10 cellular contexts compared by ENCODE assay signal in genomic region chr12:110579239-110579888, GRCh38. TPM values are rescaled to one million over a fixed set of nuclear protein-coding genes. Genes with fewer than 3 reads are reported as not detected.
A peak's percentile ranks its signal among the peaks of the same experiment; 100 is the strongest.
DNase-seq lines count a peak whose midpoint lies in the region; ATAC-seq and TF ChIP-seq lines count a peak whose summit lies in the region.
"Had no signal": no experiment of that assay in that cellular context is flagged by ENCODE, and none has a peak within 500 bp of the region (broad histone marks: within the 10 kb centered on the region; RNA-seq: fewer than 3 reads in every experiment).

No MANE protein-coding gene starts in this region.

- TF ChIP-seq CTCF in SU-DHL-6 (IDR thresholded peaks at IDR 0.05; ENCODE audit: insufficient read depth, low read length, poor library complexity, severe bottlenecking): no peak

- H3K9me3 ChIP-seq in SU-DHL-6 (ENCODE audit: insufficient read depth, low read length): no peaks in the 10 kb centered on the region
- H3K9me3 ChIP-seq in neuronal stem cell (replicated peaks in 1 of 2; ENCODE audit: control insufficient read depth in 2 of 2, insufficient read depth in 1 of 2, low read depth in 1 of 2, low read length in 2 of 2): no peaks in the 10 kb centered on the region
- H3K9me3 ChIP-seq: SJCRH30 had no signal

- no peak overlapping the region for H2BK5ac ChIP-seq in neuronal stem cell (ENCODE audit: low read length)

- H4K8ac ChIP-seq in neuronal stem cell (ENCODE audit: low read depth, low read length): no peak overlapping the region

- H3K27me3 Mint-ChIP-seq in activated naive CD4-positive, alpha-beta T cell treated with anti-CD3 and anti-CD28 coated beads, Interleukin-2, amount 10 ng/mL, durations not matched to agents 7 days and 5 days: no peaks in the 10 kb centered on the region

- peaks cover 32% of the 10 kb centered on the region for H3K36me3 Mint-ChIP-seq in activated naive CD4-positive, alpha-beta T cell treated with anti-CD3 and anti-CD28 coated beads, Interleukin-2, amount 10 ng/mL, durations not matched to agents 7 days and 5 days
- peaks cover 56% of the 10 kb centered on the region for H3K36me3 Mint-ChIP-seq in stimulated activated effector memory CD8-positive, alpha-beta T cell treated with anti-CD3 and anti-CD28 coated beads, Interleukin-12 subunit alpha, Interleukin-12 subunit beta, amount 100 ng/mL, for 72 hours

- peaks cover 3% of the 10 kb centered on the region for H3K79me1 ChIP-seq in neuronal stem cell (ENCODE audit: low read depth, low read length)

- H3K27ac Mint-ChIP-seq in activated naive CD4-positive, alpha-beta T cell treated with anti-CD3 and anti-CD28 coated beads, Interleukin-2, amount 10 ng/mL, durations not matched to agents 7 days and 5 days: peak overlapping the region; percentile 97
- H3K27ac Mint-ChIP-seq in stimulated activated effector memory CD8-positive, alpha-beta T cell treated with anti-CD3 and anti-CD28 coated beads, Interleukin-12 subunit alpha, Interleukin-12 subunit beta, amount 100 ng/mL, for 72 hours: peak overlapping the region; percentile 96
- H3K27ac Mint-ChIP-seq: nephron progenitor cell had no signal

- H3K27ac ChIP-seq in SU-DHL-6 (ENCODE audit: low read depth, low read length): peak overlapping the region; percentile 16; the same call in 1 of the 2 replicates
- peak overlapping the region; percentile 99 for H3K27ac ChIP-seq in epithelial cell of prostate
- H3K27ac ChIP-seq in neuronal stem cell (replicated peaks; ENCODE audit: low read length): no peak overlapping the region
- H3K27ac ChIP-seq: SJCRH30 had no signal

- no peak overlapping the region for H3K4me3 ChIP-seq in SU-DHL-6 (ENCODE audit: insufficient read depth, low read length, poor library complexity, severe bottlenecking)
- no peak overlapping the region for H3K4me3 ChIP-seq in neuronal stem cell (ENCODE audit: low read length in 2 of 2)
- H3K4me3 ChIP-seq: SJCRH30 had no signal

- no CpG with 5 or more reads among the region's 13 CpGs for WGBS in neuronal stem cell (ENCODE audit: extremely low coverage in 2 of 2, insufficient read length in 2 of 2, insufficient replicate concordance in 1 of 2), 2 donors

- H3K4me2 ChIP-seq in SU-DHL-6 (ENCODE audit: low read depth, low read length, poor library complexity, severe bottlenecking): peak overlapping the region; percentile 83
- H3K4me2 ChIP-seq in neuronal stem cell (ENCODE audit: insufficient read depth, low read length, poor library complexity, severe bottlenecking): no peak overlapping the region

- ATAC-seq in stimulated activated effector memory CD8-positive, alpha-beta T cell treated with anti-CD3 and anti-CD28 coated beads, Interleukin-12 subunit alpha, Interleukin-12 subunit beta, amount 100 ng/mL, for 72 hours: no peak
- ATAC-seq in GM18909 (IDR thresholded peaks at IDR 0.05; ENCODE audit: poor library complexity, unreplicated experiment): no peak

- H2AK5ac ChIP-seq in neuronal stem cell (ENCODE audit: low read depth, low read length): no peak overlapping the region

- no peaks in the 10 kb centered on the region for H3K9me2 ChIP-seq in SU-DHL-6 (replicated peaks; ENCODE audit: insufficient read depth, low read length)

- H3K9ac ChIP-seq in SU-DHL-6 (ENCODE audit: low read length) (no peak overlapping the region), neuronal stem cell (ENCODE audit: low read depth, low read length, poor library complexity) (no peak overlapping the region)

- peak overlapping the region; percentile 54 for H3K4me3 Mint-ChIP-seq in activated naive CD4-positive, alpha-beta T cell treated with anti-CD3 and anti-CD28 coated beads, Interleukin-2, amount 10 ng/mL, durations not matched to agents 7 days and 5 days
- peak overlapping the region; percentile 90 for H3K4me3 Mint-ChIP-seq in stimulated activated effector memory CD8-positive, alpha-beta T cell treated with anti-CD3 and anti-CD28 coated beads, Interleukin-12 subunit alpha, Interleukin-12 subunit beta, amount 100 ng/mL, for 72 hours
- H3K4me3 Mint-ChIP-seq: nephron progenitor cell had no signal

- H3K18ac ChIP-seq in neuronal stem cell (ENCODE audit: low read length): no peak overlapping the region

- H4K91ac ChIP-seq in neuronal stem cell (ENCODE audit: low read depth, low read length, poor library complexity): no peak overlapping the region

- no peak overlapping the region for H2BK12ac ChIP-seq in neuronal stem cell (ENCODE audit: low read length)

- CTCF ChIA-PET in activated naive CD4-positive, alpha-beta T cell treated with anti-CD3 and anti-CD28 coated beads, Interleukin-2, amount 10 ng/mL, durations not matched to agents 7 days and 5 days (lab: Charles Lee): interaction anchor here (0.6 to 2.4 kb wide), 4 partner anchors 20 to 255 kb away, joined by 3 to 12 read pairs (median 6); no protein-coding TSS in a partner anchor

- H3K23ac ChIP-seq in neuronal stem cell (ENCODE audit: low read depth, low read length, poor library complexity): no peak overlapping the region

- H3K27me3 ChIP-seq in SU-DHL-6 (ENCODE audit: low read length) (no peaks in the 10 kb centered on the region), neuronal stem cell (ENCODE audit: control insufficient read depth in 3 of 3, insufficient read depth in 3 of 3, low read depth in 1 of 3, low read length in 3 of 3) (peaks cover 0 to 3% (median 0%) of the 10 kb centered on the region in 3 experiments)
- H3K27me3 ChIP-seq: SJCRH30 had no signal

- no peaks in the 10 kb centered on the region for H3K9me3 Mint-ChIP-seq in activated naive CD4-positive, alpha-beta T cell treated with anti-CD3 and anti-CD28 coated beads, Interleukin-2, amount 10 ng/mL, durations not matched to agents 7 days and 5 days
- H3K9me3 Mint-ChIP-seq in stimulated activated effector memory CD8-positive, alpha-beta T cell treated with anti-CD3 and anti-CD28 coated beads, Interleukin-12 subunit alpha, Interleukin-12 subunit beta, amount 100 ng/mL, for 72 hours: no peaks in the 10 kb centered on the region
- H3K9me3 Mint-ChIP-seq: nephron progenitor cell had no signal

- no peak overlapping the region for H2BK15ac ChIP-seq in neuronal stem cell (ENCODE audit: low read length)

- H3K4me1 ChIP-seq in neuronal stem cell (ENCODE audit: control insufficient read depth in 2 of 2, insufficient read depth in 1 of 2, low read depth in 1 of 2, low read length in 2 of 2): peaks cover 5 to 6% of the 10 kb centered on the region in 2 donors
- H3K4me1 ChIP-seq: SJCRH30 had no signal

- H3K36me3 ChIP-seq in SU-DHL-6 (ENCODE audit: low read length): no peaks in the 10 kb centered on the region
- H3K36me3 ChIP-seq in neuronal stem cell (replicated peaks in 1 of 2; ENCODE audit: control insufficient read depth in 2 of 2, insufficient read depth in 2 of 2, low read length in 2 of 2): no peaks in the 10 kb centered on the region

- H4K20me1 ChIP-seq in SU-DHL-6 (ENCODE audit: low read depth, low read length): peaks cover 13% of the 10 kb centered on the region

- H3F3A ChIP-seq in SU-DHL-6 (ENCODE audit: insufficient read depth): peaks cover 15% of the 10 kb centered on the region

- H3K4ac ChIP-seq in neuronal stem cell (ENCODE audit: low read length): no peak overlapping the region

- peaks cover 85% of the 10 kb centered on the region for H3K79me2 ChIP-seq in SU-DHL-6 (ENCODE audit: insufficient read depth, low read length)

- H2AFZ ChIP-seq in SU-DHL-6 (ENCODE audit: low read depth, low read length, severe bottlenecking) (no peak overlapping the region), neuronal stem cell (ENCODE audit: low read length) (no peak overlapping the region)

- H3K4me1 Mint-ChIP-seq in activated naive CD4-positive, alpha-beta T cell treated with anti-CD3 and anti-CD28 coated beads, Interleukin-2, amount 10 ng/mL, durations not matched to agents 7 days and 5 days: peaks cover 79% of the 10 kb centered on the region
- peaks cover 61% of the 10 kb centered on the region for H3K4me1 Mint-ChIP-seq in stimulated activated effector memory CD8-positive, alpha-beta T cell treated with anti-CD3 and anti-CD28 coated beads, Interleukin-12 subunit alpha, Interleukin-12 subunit beta, amount 100 ng/mL, for 72 hours

- H2BK120ac ChIP-seq in neuronal stem cell (ENCODE audit: low read depth, low read length): no peak overlapping the region

- peak; percentile 37 for DNase-seq in activated naive CD4-positive, alpha-beta T cell treated with anti-CD3 and anti-CD28 coated beads, Interleukin-2, amount 10 ng/mL, durations not matched to agents 7 days and 5 days
- DNase-seq in activated naive CD4-positive, alpha-beta T cell (lab: John Stamatoyannopoulos, UW): no peak
- no peak for DNase-seq in epithelial cell of prostate (ENCODE audit: low read depth, low spot score)
- no peak for DNase-seq in stimulated activated effector memory CD8-positive, alpha-beta T cell treated with anti-CD3 and anti-CD28 coated beads, Interleukin-12 subunit alpha, Interleukin-12 subunit beta, amount 100 ng/mL, for 72 hours (ENCODE audit: low spot score in 2 of 2)
- DNase-seq in NOMO-1 treated with DMSO at 0.1 percent for 48 hours (lab: John Stamatoyannopoulos, UW; ENCODE audit: unreplicated experiment): no peak
- DNase-seq in neuronal stem cell (ENCODE audit: low spot score): no peak
- DNase-seq: nephron progenitor cell, SJCRH30 had no signal

- no peak overlapping the region for H3K14ac ChIP-seq in neuronal stem cell (ENCODE audit: low read length)

RNA-seq across cellular contexts. Expression of gene PPTC7, which starts 3.8 kb away (rescaled TPM):
- 10.5 TPM for polyA plus RNA-seq in neuronal stem cell (2013, experiment 1 of 2)
- polyA plus RNA-seq in neuronal stem cell (2013, experiment 2 of 2): 10.4 TPM

RNA-seq across cellular contexts. Expression of gene TCTN1, which starts 34.6 kb away (rescaled TPM):
- 71.4 TPM for polyA plus RNA-seq in neuronal stem cell (2013, experiment 1 of 2)
- polyA plus RNA-seq in neuronal stem cell (2013, experiment 2 of 2): 67.0 TPM
